In the genomic region with DNA sequence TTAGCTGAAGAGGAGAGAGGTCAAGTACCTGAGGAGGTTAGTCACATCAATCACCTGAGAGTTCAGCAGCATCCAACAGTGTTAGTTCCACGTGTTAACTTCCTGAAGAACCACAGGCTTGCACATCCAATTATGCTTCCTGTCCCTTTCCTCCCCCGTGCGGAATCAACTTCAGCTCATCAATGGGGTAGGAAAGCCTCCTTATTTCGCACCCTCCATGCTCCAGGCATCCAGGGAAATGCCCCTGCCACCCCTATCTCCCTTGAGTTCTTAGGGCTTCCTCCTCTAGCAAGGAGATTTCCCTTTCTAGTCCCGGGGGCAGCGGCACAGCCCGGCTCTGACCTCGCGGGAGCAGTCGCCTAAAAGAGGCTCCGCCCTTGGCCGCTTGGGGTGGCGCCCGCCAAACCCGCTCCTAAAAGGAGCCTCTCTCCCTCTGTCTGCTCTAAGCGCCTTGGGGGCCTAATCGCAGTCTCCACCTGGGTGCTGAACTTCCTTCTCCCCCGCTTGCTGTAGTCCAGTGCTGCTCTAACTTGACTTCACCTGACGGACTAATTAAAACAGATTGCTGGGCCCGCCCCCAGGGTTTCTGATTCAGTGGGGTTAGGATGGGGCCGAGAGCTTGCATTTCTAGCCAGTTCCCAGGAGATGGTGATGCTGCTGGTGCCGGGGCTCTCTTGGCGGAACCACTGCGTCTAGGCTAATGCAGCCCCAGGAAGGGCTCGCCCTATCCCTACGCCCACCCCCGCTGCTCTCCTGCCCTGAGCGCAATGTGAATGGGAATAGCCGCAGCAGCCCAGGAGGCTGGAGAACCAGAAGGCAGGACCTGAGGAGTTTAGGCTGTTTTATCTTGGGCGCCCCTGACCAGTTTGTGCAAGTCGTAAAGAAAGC, we compare ENCODE assay signal across 8 cellular contexts.
DNase-seq lines count a peak whose midpoint lies in the region; ATAC-seq and TF ChIP-seq lines count a peak whose summit lies in the region.

No MANE protein-coding gene starts in this region.

- peak overlapping the region; percentile 61 for H3K9ac ChIP-seq in NT2/D1 (ENCODE audit: insufficient read length, low read depth)
- peak overlapping the region; percentile 27 to 55 for H3K9ac ChIP-seq in stomach smooth muscle (ENCODE audit: low read length in 2 of 2)

- no peak for TF ChIP-seq CTCF in astrocyte of the spinal cord (IDR thresholded peaks at IDR 0.05; ENCODE audit: low read depth, low read length)

- H3K27me3 ChIP-seq in NT2/D1 (ENCODE audit: insufficient read depth, insufficient read length) = peaks cover 71% of the 10 kb centered on the region
- peaks cover 9 to 11% of the 10 kb centered on the region in 2 donors for H3K27me3 ChIP-seq in stomach smooth muscle (ENCODE audit: control insufficient read depth in 1 of 2, insufficient read depth in 2 of 2, low read length in 2 of 2)

- H3K9me3 ChIP-seq in NT2/D1 (ENCODE audit: insufficient read depth, low read length) (no peaks in the 10 kb centered on the region), stomach smooth muscle (ENCODE audit: control insufficient read depth in 2 of 2, low read length in 2 of 2) (no peaks in the 10 kb centered on the region)

- H3K36me3 ChIP-seq in NT2/D1 (ENCODE audit: insufficient read depth, insufficient read length, low read length) (peaks cover 4% of the 10 kb centered on the region), stomach smooth muscle (ENCODE audit: control insufficient read depth in 2 of 2, insufficient read depth in 2 of 2, low read length in 2 of 2) (no peaks in the 10 kb centered on the region)

- in situ Hi-C loops in astrocyte of the spinal cord (cut with HindIII; ENCODE audit: low sequenced_read_pairs) = no loop called here

- peak; percentile 30 for ATAC-seq in GM19463 (IDR thresholded peaks at IDR 0.05; ENCODE audit: unreplicated experiment)
- ATAC-seq in HG03135 (IDR thresholded peaks at IDR 0.05; ENCODE audit: unreplicated experiment) = no peak

- H3K4me1 ChIP-seq in NT2/D1 (ENCODE audit: insufficient read depth, insufficient read length) = peaks cover 14% of the 10 kb centered on the region
- H3K4me1 ChIP-seq in stomach smooth muscle (ENCODE audit: control insufficient read depth, insufficient read depth, low read length) = peaks cover 29% of the 10 kb centered on the region

- no peak overlapping the region for H3K27ac ChIP-seq in stomach smooth muscle (ENCODE audit: low read length)

- H3K4me3 ChIP-seq in NT2/D1 (ENCODE audit: insufficient read length, low read depth) = peak overlapping the region; percentile 36
- H3K4me3 ChIP-seq in astrocyte of the spinal cord (ENCODE audit: low read depth, low read length) = peak overlapping the region; percentile 26
- peak overlapping the region; percentile 49 to 66 for H3K4me3 ChIP-seq in stomach smooth muscle (ENCODE audit: low read length in 2 of 2)

- DNase-seq in DMS 273 (lab: John Stamatoyannopoulos, UW; ENCODE audit: unreplicated experiment) = peak; percentile 90
- no peak for DNase-seq in NT2/D1 (ENCODE audit: low read depth, low spot score)
- DNase-seq in astrocyte of the spinal cord (ENCODE audit: low read depth, low spot score) = no peak
- DNase-seq in kidney tubule cell (ENCODE audit: low spot score) = peak; percentile 61
- DNase-seq in NCI-H2029 (lab: John Stamatoyannopoulos, UW) = no peak

Comparison
In these comparisons a context has a peak if more than half of its experiments do, and no peak if none do; other contexts are left out.
1. DNase-seq: peak in DMS 273 (single experiment) and kidney tubule cell (single experiment); none in NT2/D1 (single experiment), astrocyte of the spinal cord (single experiment) and NCI-H2029 (single experiment).
2. Peak in every context shown above with its lines, with median percentiles within 50 percentile points of each other: H3K4me3 ChIP-seq.